ENCODE assay signal across 1 cellular context in the genomic region with DNA sequence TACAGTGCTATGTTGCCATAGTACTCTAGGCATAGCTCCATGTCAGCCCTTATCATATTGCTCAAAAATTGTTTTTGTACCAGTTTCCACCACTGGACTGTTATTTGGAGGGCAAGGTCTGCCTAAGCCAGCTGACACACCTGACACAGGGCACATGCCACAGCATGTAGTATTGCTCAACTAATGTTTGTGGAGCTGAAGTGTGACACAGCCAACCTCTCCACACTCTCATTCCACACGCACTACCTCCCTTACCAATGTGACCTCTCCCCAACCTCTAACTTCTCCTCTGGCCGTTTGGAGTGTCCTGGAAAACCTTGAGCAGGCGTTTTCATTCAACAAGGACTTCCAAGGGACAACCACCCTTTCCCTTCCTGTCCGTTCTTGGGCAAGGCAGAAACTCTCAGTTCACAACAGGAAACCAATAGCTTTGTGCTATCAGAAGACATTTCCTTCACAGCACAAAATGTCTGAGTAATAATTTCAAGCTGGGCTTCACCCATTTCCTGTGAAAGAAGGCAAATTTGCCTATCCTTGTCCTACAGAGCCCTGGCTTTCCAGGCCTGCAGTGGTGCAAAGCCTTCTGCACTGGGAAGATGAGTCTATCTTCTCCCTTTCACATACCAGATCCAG.
TF ChIP-seq lines count a peak whose summit lies in the region.

No MANE protein-coding gene starts in this region.

TF ChIP-seq in SK-N-SH treated with all-trans-retinoic acid at 6 μM for 48 hours, 23 proteins besides CTCF, POLR2A, EP300 and RAD21 (continued from another document):
- TF ChIP-seq, protein P1, sequence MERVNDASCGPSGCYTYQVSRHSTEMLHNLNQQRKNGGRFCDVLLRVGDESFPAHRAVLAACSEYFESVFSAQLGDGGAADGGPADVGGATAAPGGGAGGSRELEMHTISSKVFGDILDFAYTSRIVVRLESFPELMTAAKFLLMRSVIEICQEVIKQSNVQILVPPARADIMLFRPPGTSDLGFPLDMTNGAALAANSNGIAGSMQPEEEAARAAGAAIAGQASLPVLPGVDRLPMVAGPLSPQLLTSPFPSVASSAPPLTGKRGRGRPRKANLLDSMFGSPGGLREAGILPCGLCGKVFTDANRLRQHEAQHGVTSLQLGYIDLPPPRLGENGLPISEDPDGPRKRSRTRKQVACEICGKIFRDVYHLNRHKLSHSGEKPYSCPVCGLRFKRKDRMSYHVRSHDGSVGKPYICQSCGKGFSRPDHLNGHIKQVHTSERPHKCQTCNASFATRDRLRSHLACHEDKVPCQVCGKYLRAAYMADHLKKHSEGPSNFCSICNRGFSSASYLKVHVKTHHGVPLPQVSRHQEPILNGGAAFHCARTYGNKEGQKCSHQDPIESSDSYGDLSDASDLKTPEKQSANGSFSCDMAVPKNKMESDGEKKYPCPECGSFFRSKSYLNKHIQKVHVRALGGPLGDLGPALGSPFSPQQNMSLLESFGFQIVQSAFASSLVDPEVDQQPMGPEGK (CRISPR knock-in tag; IDR thresholded peaks at IDR 0.05; ENCODE audit: borderline replicate concordance): no peak
- TF ChIP-seq ZFP30 (CRISPR knock-in tag; IDR thresholded peaks at IDR 0.05) (no peak), PPARA (CRISPR knock-in tag; IDR thresholded peaks at IDR 0.05; ENCODE audit: borderline replicate concordance) (no peak), ZFP3 (CRISPR knock-in tag; IDR thresholded peaks at IDR 0.05) (no peak), ZNF565 (CRISPR knock-in tag; conservative IDR thresholded peaks at IDR 0.05; ENCODE audit: low read depth) (no peak), ISL1 (CRISPR knock-in tag; IDR thresholded peaks at IDR 0.05) (no peak), TCF4 (CRISPR knock-in tag; IDR thresholded peaks at IDR 0.05; ENCODE audit: borderline replicate concordance) (no peak)
- TF ChIP-seq, protein P2, sequence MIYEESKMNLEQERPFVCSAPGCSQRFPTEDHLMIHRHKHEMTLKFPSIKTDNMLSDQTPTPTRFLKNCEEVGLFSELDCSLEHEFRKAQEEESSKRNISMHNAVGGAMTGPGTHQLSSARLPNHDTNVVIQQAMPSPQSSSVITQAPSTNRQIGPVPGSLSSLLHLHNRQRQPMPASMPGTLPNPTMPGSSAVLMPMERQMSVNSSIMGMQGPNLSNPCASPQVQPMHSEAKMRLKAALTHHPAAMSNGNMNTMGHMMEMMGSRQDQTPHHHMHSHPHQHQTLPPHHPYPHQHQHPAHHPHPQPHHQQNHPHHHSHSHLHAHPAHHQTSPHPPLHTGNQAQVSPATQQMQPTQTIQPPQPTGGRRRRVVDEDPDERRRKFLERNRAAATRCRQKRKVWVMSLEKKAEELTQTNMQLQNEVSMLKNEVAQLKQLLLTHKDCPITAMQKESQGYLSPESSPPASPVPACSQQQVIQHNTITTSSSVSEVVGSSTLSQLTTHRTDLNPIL (CRISPR knock-in tag; IDR thresholded peaks at IDR 0.05; ENCODE audit: low read depth): no peak
